In genomic region chr16:8866884-8867482, GRCh38 we compare ENCODE assay signal across 8 cellular contexts. TPM values are rescaled to one million over a fixed set of nuclear protein-coding genes. Genes with fewer than 3 reads are reported as not detected.
DNase-seq lines count a peak whose midpoint lies in the region; ATAC-seq and TF ChIP-seq lines count a peak whose summit lies in the region.

No MANE protein-coding gene starts in this region.

- peaks cover 59% of the 10 kb centered on the region for H3K4me1 Mint-ChIP-seq in activated T-cell treated with anti-CD3 and anti-CD28 coated beads, Interleukin-2, amount 50 U/mL, for 24 hours (ENCODE audit: low read depth)

- peak overlapping the region; percentile 63 to 91 for H3K27ac ChIP-seq in ascending aorta
- peak overlapping the region; percentile 71 to 96 (median 92) for H3K27ac ChIP-seq in tibial nerve

- H3K27ac Mint-ChIP-seq in activated T-cell treated with anti-CD3 and anti-CD28 coated beads, Interleukin-2, amount 50 U/mL, for 24 hours, result peak overlapping the region; percentile 92

- H3K27me3 ChIP-seq in ascending aorta, result no peaks in the 10 kb centered on the region
- no peaks in the 10 kb centered on the region for H3K27me3 ChIP-seq in tibial nerve

- H3K9me3 Mint-ChIP-seq in activated T-cell treated with anti-CD3 and anti-CD28 coated beads, Interleukin-2, amount 50 U/mL, for 24 hours, result no peaks in the 10 kb centered on the region

- H3K4me3 ChIP-seq in ascending aorta, result peak overlapping the region; percentile 80 to 92
- peak overlapping the region; percentile 21 for H3K4me3 ChIP-seq in lower leg skin (ENCODE audit: low read depth, poor library complexity, severe bottlenecking)
- H3K4me3 ChIP-seq in tibial nerve, result peak overlapping the region; percentile 80 to 96 (median 94)

- peak overlapping the region; percentile 89 for H3K4me3 Mint-ChIP-seq in activated T-cell treated with anti-CD3 and anti-CD28 coated beads, Interleukin-2, amount 50 U/mL, for 24 hours

- TF ChIP-seq CTCF in ascending aorta (IDR thresholded peaks at IDR 0.05) (no peak), lower leg skin (IDR thresholded peaks at IDR 0.05) (no peak), tibial nerve (IDR thresholded peaks at IDR 0.05) (no peak)

- TF ChIP-seq POLR2A in lower leg skin (IDR thresholded peaks at IDR 0.05) (no peak), tibial nerve (IDR thresholded peaks at IDR 0.05) (no peak)

- peaks cover 11 to 53% of the 10 kb centered on the region in 2 donors for H3K4me1 ChIP-seq in ascending aorta
- H3K4me1 ChIP-seq in tibial nerve, result peaks cover 0 to 72% (median 48%) of the 10 kb centered on the region in 4 donors

- H3K9me3 ChIP-seq in ascending aorta, result no peaks in the 10 kb centered on the region
- H3K9me3 ChIP-seq in tibial nerve, result no peaks in the 10 kb centered on the region

- 13 to 21% methylated on average over 29 to 32 of the region's 32 CpGs for WGBS in lower leg skin, 2 donors
- WGBS in tibial nerve, 2 donors, result 5% methylated on average over 24 to 28 of the region's 32 CpGs

- no peak for TF ChIP-seq EP300 in tibial nerve (IDR thresholded peaks at IDR 0.05)

- ATAC-seq in HG03045 (IDR thresholded peaks at IDR 0.05; ENCODE audit: unreplicated experiment), result no peak

- intact Hi-C loops in ascending aorta (cut with DNase I), result loop anchor here (5.0 kb wide), 1 partner anchor 245 kb away; the partner anchor contains the start of gene METTL22
- intact Hi-C loops in lower leg skin (cut with DNase I; ENCODE audit: low total_unique reads), result no loop called here

- H3K36me3 Mint-ChIP-seq in activated T-cell treated with anti-CD3 and anti-CD28 coated beads, Interleukin-2, amount 50 U/mL, for 24 hours (ENCODE audit: low read depth), result peaks cover 30% of the 10 kb centered on the region

- H3K27me3 Mint-ChIP-seq in activated T-cell treated with anti-CD3 and anti-CD28 coated beads, Interleukin-2, amount 50 U/mL, for 24 hours, result no peaks in the 10 kb centered on the region

- no peak for DNase-seq in activated T-cell treated with anti-CD3 and anti-CD28 coated beads, Interleukin-2, amount 50 U/mL, for 24 hours
- no peak for DNase-seq in activated T-cell treated with anti-CD3 and anti-CD28 coated beads for 4 hours
- no peak for DNase-seq in ascending aorta (ENCODE audit: low spot score in 2 of 2)
- no peak for DNase-seq in lower leg skin (ENCODE audit: low spot score in 2 of 2)
- no peak for DNase-seq in tibial nerve (ENCODE audit: low spot score in 2 of 2)
- no peak for DNase-seq in stimulated activated CD4-positive, alpha-beta T cell treated with anti-CD3 and anti-CD28 coated beads, Interleukin-2, amount 100 ng/mL, for 48 hours
- no peak for DNase-seq in epidermal melanocyte (ENCODE audit: insufficient read length, low spot score)

- H3K36me3 ChIP-seq in ascending aorta (no peaks in the 10 kb centered on the region), tibial nerve (no peaks in the 10 kb centered on the region)

RNA-seq across cellular contexts. Expression of gene CARHSP1, which starts 1.8 kb away (rescaled TPM):
- total RNA-seq in ascending aorta (151 TPM), lower leg skin (10 to 100 TPM; 42.2 to 47.8 (median 44.2) TPM), tibial nerve (100 to 1,000 TPM in 3 of 4 donors, 10 to 100 TPM in 1; 90.6 to 169 (median 160) TPM)

RNA-seq across cellular contexts. Expression of gene LITAFD, which starts 15.2 kb away (rescaled TPM):
- total RNA-seq in ascending aorta, result not detected
- not detected for total RNA-seq in lower leg skin
- total RNA-seq in tibial nerve, result not detected

Comparison
In these comparisons a context has a peak if more than half of its experiments do, and no peak if none do; other contexts are left out.
1. H3K4me3 ChIP-seq: peak in every context shown above with its lines; median percentile 94 in tibial nerve; 86 in ascending aorta; 21 in lower leg skin.